Comparison of ENCODE assay signal across 20 cellular contexts in the genomic region with DNA sequence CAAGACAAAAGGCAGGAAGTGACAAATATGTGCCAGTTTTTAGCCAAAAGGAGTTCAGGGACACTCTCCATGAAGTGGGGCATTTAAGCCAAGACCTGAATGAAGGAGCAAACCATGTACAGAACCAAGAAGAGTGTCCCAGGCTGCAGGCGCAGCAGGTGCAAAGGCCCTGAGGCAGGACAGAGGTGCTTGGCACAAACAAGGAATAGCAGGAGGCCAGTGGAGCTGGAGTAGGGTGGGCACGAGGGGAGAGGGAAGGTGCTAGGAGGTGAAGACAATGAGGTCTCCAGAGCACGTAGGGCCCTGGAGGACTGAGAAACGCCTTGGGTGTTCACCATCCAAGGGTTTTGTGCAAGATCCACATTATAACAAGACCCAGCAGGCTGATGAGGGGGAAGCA.
"Had no signal": no experiment of that assay in that cellular context is flagged by ENCODE, and none has a peak within 500 bp of the region (broad histone marks: within the 10 kb centered on the region; RNA-seq: fewer than 3 reads in every experiment).

No MANE protein-coding gene starts in this region.

- H3K27ac Mint-ChIP-seq: immature natural killer cell; naive thymus-derived CD4-positive, alpha-beta T cell; nephron progenitor cell had no signal

- H3K9me3 ChIP-seq: esophagus squamous epithelium, gastroesophageal sphincter, ovary, uterus had no signal

- H3K4me1 Mint-ChIP-seq: immature natural killer cell had no signal

- H3K4me3 Mint-ChIP-seq: immature natural killer cell; naive thymus-derived CD4-positive, alpha-beta T cell; nephron progenitor cell had no signal

- H3K36me3 ChIP-seq: esophagus squamous epithelium, gastroesophageal sphincter, ovary, uterus had no signal

- H3K4me1 ChIP-seq: esophagus squamous epithelium had no signal

- H3K27me3 ChIP-seq: ovary, uterus had no signal

- H3K9me3 Mint-ChIP-seq: immature natural killer cell, nephron progenitor cell had no signal

- ATAC-seq: gastroesophageal sphincter; left colon; naive thymus-derived CD4-positive, alpha-beta T cell; right cardiac atrium had no signal

- DNase-seq: cortex of kidney; dorsolateral prefrontal cortex; effector memory CD4-positive, alpha-beta T cell; esophagus squamous epithelium; foreskin fibroblast; glutamatergic neuron; immature natural killer cell; left colon; mammary epithelial cell; naive thymus-derived CD4-positive, alpha-beta T cell; nephron progenitor cell; ovary; right cardiac atrium; small intestine; stimulated activated CD4-positive, alpha-beta T cell treated with anti-CD3 and anti-CD28 coated beads, Interleukin-12 subunit alpha, Interleukin-12 subunit beta, amount 100 ng/mL, for 4 hours; stimulated activated naive CD4-positive, alpha-beta T cell treated with Interleukin-2 at 50 U/mL for 16 hours; trophoblast cell; uterus had no signal

- H3K36me3 Mint-ChIP-seq: immature natural killer cell had no signal

- H3K27ac ChIP-seq: dorsolateral prefrontal cortex, epithelial cell of prostate, esophagus squamous epithelium, gastroesophageal sphincter, ovary, uterus had no signal

- H3K4me3 ChIP-seq: dorsolateral prefrontal cortex, esophagus squamous epithelium, gastroesophageal sphincter, ovary, uterus had no signal
